ENCODE assay signal across 1 cellular context in the genomic region with DNA sequence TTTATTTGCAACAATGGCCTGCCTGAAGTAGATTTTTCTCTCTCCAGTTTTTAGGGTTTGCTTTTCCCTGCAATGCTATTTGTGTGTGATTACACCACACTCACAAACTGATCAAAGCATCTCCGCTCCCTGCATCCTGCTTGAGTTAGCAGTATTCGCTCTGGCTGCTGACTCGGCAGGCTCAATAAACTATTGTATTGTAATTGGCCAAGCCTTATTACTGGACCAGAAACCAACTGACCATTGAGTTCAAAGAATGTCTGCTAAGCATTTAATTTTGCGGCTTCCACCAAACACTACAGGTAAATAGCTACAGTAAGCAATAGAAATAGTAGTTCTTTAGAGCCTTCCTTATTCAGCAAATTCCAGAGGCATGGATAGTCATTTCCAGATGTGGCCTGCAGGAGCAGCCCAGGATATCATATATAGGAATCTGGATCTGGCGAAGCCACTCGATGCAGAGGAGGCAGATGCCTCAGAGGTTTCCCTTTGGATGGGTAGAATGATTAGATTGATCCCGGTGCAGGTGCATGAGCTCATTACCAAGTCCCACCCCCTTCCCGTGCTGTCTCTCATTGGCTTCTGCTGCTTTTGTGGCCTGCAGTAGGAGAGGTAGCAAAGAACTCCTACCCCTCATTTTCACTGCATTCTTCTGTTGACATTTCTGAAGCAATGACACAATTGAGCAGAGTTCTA.
TF ChIP-seq lines count a peak whose summit lies in the region.

No MANE protein-coding gene starts in this region.

TF ChIP-seq in HepG2, 621 proteins besides CTCF, POLR2A, EP300 and RAD21:
- TF ChIP-seq MAFK (conservative IDR thresholded peaks at IDR 0.05 in 1 of 2, IDR thresholded peaks at IDR 0.05 in 1 of 2; ENCODE audit: low read length in 2 of 2) (peak in 1 of 2 experiments; percentile 10; a peak in 1 of 4 replicates), ZNF619 (CRISPR knock-in tag; IDR thresholded peaks at IDR 0.05) (no peak), PHF5A (CRISPR knock-in tag; IDR thresholded peaks at IDR 0.05; ENCODE audit: low read depth, unreplicated experiment) (no peak), MAFF (IDR thresholded peaks at IDR 0.05; ENCODE audit: low read depth, low read length) (0 out of 2 replicates have a peak, but pooled peaks have one; percentile 37)
TF ChIP-seq in HepG2: peak in this region for 2.
